ENCODE assay signal across 14 cellular contexts in the genomic region with DNA sequence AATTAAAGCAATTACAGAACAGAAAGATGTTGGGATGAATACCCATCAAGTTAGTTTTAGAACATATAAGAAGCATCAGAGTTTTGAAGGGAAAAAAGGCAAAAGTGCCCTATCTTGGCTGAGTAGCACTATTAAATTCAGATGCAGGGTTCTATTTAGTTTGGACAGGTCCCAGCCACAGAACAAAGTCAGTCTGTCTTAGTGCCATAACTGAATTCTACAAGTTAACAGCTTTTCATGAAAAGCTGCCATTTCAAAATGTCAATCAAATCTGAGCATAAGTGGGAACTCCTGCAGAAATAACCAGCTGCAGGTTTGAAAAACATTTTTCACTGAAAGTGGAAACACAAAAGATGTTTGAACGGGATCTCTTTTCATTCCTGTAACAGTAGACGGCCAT.
"Had no signal": no experiment of that assay in that cellular context is flagged by ENCODE, and none has a peak within 500 bp of the region (broad histone marks: within the 10 kb centered on the region; RNA-seq: fewer than 3 reads in every experiment).

No MANE protein-coding gene starts in this region.

- ATAC-seq: activated T-helper 17 cell treated with anti-CD3 and anti-CD28 coated beads, Interleukin-2, amount 50 U/mL, for 72 hours; stimulated activated naive B cell treated with anti-CD40 and anti-IgM and Interleukin-4, amounts not matched to agents 10 μg/mL and 1 μg/mL and 100 μg/mL, for 72 hours had no signal

- H3K27ac Mint-ChIP-seq: activated CD4-positive, alpha-beta T cell treated with anti-CD3 and anti-CD28 coated beads, Interleukin-2, amount 10 ng/mL, durations not matched to agents 24 days and 14 days; activated naive CD4-positive, alpha-beta T cell treated with anti-CD3 and anti-CD28 coated beads, Interleukin-2, amount 10 ng/mL, durations not matched to agents 7 days and 5 days; activated T-helper 17 cell treated with anti-CD3 and anti-CD28 coated beads, Interleukin-2, amount 50 U/mL, for 72 hours; memory B cell; nephron; stimulated activated naive B cell treated with anti-CD40 and anti-IgM and Interleukin-4, amounts not matched to agents 10 μg/mL and 1 μg/mL and 100 μg/mL, for 72 hours had no signal

- H3K27me3 Mint-ChIP-seq: activated CD4-positive, alpha-beta T cell treated with anti-CD3 and anti-CD28 coated beads, Interleukin-2, amount 10 ng/mL, durations not matched to agents 24 days and 14 days; activated naive CD4-positive, alpha-beta T cell treated with anti-CD3 and anti-CD28 coated beads, Interleukin-2, amount 10 ng/mL, durations not matched to agents 7 days and 5 days; activated T-helper 17 cell treated with anti-CD3 and anti-CD28 coated beads, Interleukin-2, amount 50 U/mL, for 72 hours; central memory CD8-positive, alpha-beta T cell; memory B cell; stimulated activated naive B cell treated with anti-CD40 and anti-IgM and Interleukin-4, amounts not matched to agents 10 μg/mL and 1 μg/mL and 100 μg/mL, for 72 hours had no signal

- H3K36me3 Mint-ChIP-seq: activated naive CD4-positive, alpha-beta T cell treated with anti-CD3 and anti-CD28 coated beads, Interleukin-2, amount 10 ng/mL, durations not matched to agents 7 days and 5 days had no signal

- H3K4me3 Mint-ChIP-seq: activated CD4-positive, alpha-beta T cell treated with anti-CD3 and anti-CD28 coated beads, Interleukin-2, amount 10 ng/mL, durations not matched to agents 24 days and 14 days; activated naive CD4-positive, alpha-beta T cell treated with anti-CD3 and anti-CD28 coated beads, Interleukin-2, amount 10 ng/mL, durations not matched to agents 7 days and 5 days; activated T-helper 17 cell treated with anti-CD3 and anti-CD28 coated beads, Interleukin-2, amount 50 U/mL, for 72 hours; central memory CD8-positive, alpha-beta T cell; memory B cell; nephron; stimulated activated naive B cell treated with anti-CD40 and anti-IgM and Interleukin-4, amounts not matched to agents 10 μg/mL and 1 μg/mL and 100 μg/mL, for 72 hours had no signal

- H3K9me3 Mint-ChIP-seq: activated CD4-positive, alpha-beta T cell treated with anti-CD3 and anti-CD28 coated beads, Interleukin-2, amount 10 ng/mL, durations not matched to agents 24 days and 14 days; activated naive CD4-positive, alpha-beta T cell treated with anti-CD3 and anti-CD28 coated beads, Interleukin-2, amount 10 ng/mL, durations not matched to agents 7 days and 5 days; activated T-helper 17 cell treated with anti-CD3 and anti-CD28 coated beads, Interleukin-2, amount 50 U/mL, for 72 hours; central memory CD8-positive, alpha-beta T cell; memory B cell; nephron; stimulated activated naive B cell treated with anti-CD40 and anti-IgM and Interleukin-4, amounts not matched to agents 10 μg/mL and 1 μg/mL and 100 μg/mL, for 72 hours had no signal

- H3K4me1 Mint-ChIP-seq: activated CD4-positive, alpha-beta T cell treated with anti-CD3 and anti-CD28 coated beads, Interleukin-2, amount 10 ng/mL, durations not matched to agents 24 days and 14 days; activated naive CD4-positive, alpha-beta T cell treated with anti-CD3 and anti-CD28 coated beads, Interleukin-2, amount 10 ng/mL, durations not matched to agents 7 days and 5 days; activated T-helper 17 cell treated with anti-CD3 and anti-CD28 coated beads, Interleukin-2, amount 50 U/mL, for 72 hours; central memory CD8-positive, alpha-beta T cell; memory B cell; stimulated activated naive B cell treated with anti-CD40 and anti-IgM and Interleukin-4, amounts not matched to agents 10 μg/mL and 1 μg/mL and 100 μg/mL, for 72 hours had no signal

- DNase-seq: activated CD4-positive, alpha-beta T cell treated with anti-CD3 and anti-CD28 coated beads, Interleukin-2, amount 10 ng/mL, durations not matched to agents 24 days and 14 days; activated CD8-positive, alpha-beta memory T cell treated with anti-CD3 and anti-CD28 coated beads for 24 hours; activated naive CD4-positive, alpha-beta T cell treated with anti-CD3 and anti-CD28 coated beads, Interleukin-2, amount 10 ng/mL, durations not matched to agents 7 days and 5 days; effector memory CD4-positive, alpha-beta T cell; kidney; left ventricle myocardium inferior; sigmoid colon; stimulated activated CD4-positive, alpha-beta T cell treated with anti-CD3 and anti-CD28 coated beads, Interleukin-2, amount 100 ng/mL, for 24 hours; stimulated activated naive B cell treated with anti-CD40 and anti-IgM and Interleukin-4, amounts not matched to agents 10 μg/mL and 1 μg/mL and 100 μg/mL, for 72 hours; T1000 had no signal
